In genomic region chr1:200211157-200211556, GRCh38 we compare ENCODE assay signal across 20 cellular contexts.
A peak's percentile ranks its signal among the peaks of the same experiment; 100 is the strongest.
DNase-seq lines count a peak whose midpoint lies in the region; ATAC-seq and TF ChIP-seq lines count a peak whose summit lies in the region.
"Had no signal": no experiment of that assay in that cellular context is flagged by ENCODE, and none has a peak within 500 bp of the region (broad histone marks: within the 10 kb centered on the region; RNA-seq: fewer than 3 reads in every experiment).

No MANE protein-coding gene starts in this region.

- no peak overlapping the region for H2AK9ac ChIP-seq in IMR-90 (replicated peaks; ENCODE audit: low read depth, low read length, poor library complexity)

- WGBS in IMR-90 (ENCODE audit: extremely low coverage in 2 of 2, insufficient read length in 1 of 2), 2 experiments = no CpG with 5 or more reads among the region's 7 CpGs
- WGBS in body of pancreas, 2 donors = 73 to 79% methylated on average over 6 to 7 of the region's 7 CpGs

- H4K91ac ChIP-seq in IMR-90 (ENCODE audit: insufficient read depth, low read depth, low read length) = no peak overlapping the region

- H2BK15ac ChIP-seq in IMR-90 (ENCODE audit: low read depth, low read length) = no peak overlapping the region

- H3K4me3 ChIP-seq in IMR-90 (ENCODE audit: insufficient read depth, low read depth, low read length) (no peak overlapping the region), astrocyte of the spinal cord (ENCODE audit: low read depth, low read length) (no peak overlapping the region), body of pancreas (no peak overlapping the region)
- H3K4me3 ChIP-seq: ovary, right atrium auricular region had no signal

- no peak overlapping the region for H3K4me2 ChIP-seq in IMR-90 (ENCODE audit: low read depth, low read length)

- peaks cover 3% of the 10 kb centered on the region; the same call in 1 of the 2 replicates for H3K9me1 ChIP-seq in IMR-90 (ENCODE audit: insufficient read depth, low read length)

- no peaks in the 10 kb centered on the region for H3K79me1 ChIP-seq in IMR-90 (ENCODE audit: low read depth in 1 of 2, low read length in 2 of 2)

- no peak overlapping the region for H3K14ac ChIP-seq in IMR-90 (replicated peaks; ENCODE audit: low read depth, low read length)

- peak overlapping the region; percentile 49 to 71; a peak in 1 of 4 replicates for H4K8ac ChIP-seq in IMR-90 (ENCODE audit: low read depth in 2 of 2, low read length in 2 of 2)

- H2BK20ac ChIP-seq in IMR-90 (ENCODE audit: low read depth, low read length) = no peak overlapping the region

- H3K27me3 ChIP-seq in IMR-90 (ENCODE audit: control insufficient read depth, insufficient read depth, low read length) (no peaks in the 10 kb centered on the region), foreskin keratinocyte (no peaks in the 10 kb centered on the region), body of pancreas (no peaks in the 10 kb centered on the region)
- H3K27me3 ChIP-seq: ovary, right atrium auricular region had no signal

- no peak for TF ChIP-seq RAD21 in IMR-90 (IDR thresholded peaks at IDR 0.05; ENCODE audit: low read length)

- dilution Hi-C loops in IMR-90 (cut with HindIII; ENCODE audit: low sequenced_read_pairs, unreplicated experiment) = no loop called here

- H2BK5ac ChIP-seq in IMR-90 (ENCODE audit: low read depth, low read length, poor library complexity, severe bottlenecking) = peak overlapping the region; percentile 97

- H3K36me3 ChIP-seq in IMR-90 (ENCODE audit: control insufficient read depth, insufficient read depth, low read length) (no peaks in the 10 kb centered on the region), body of pancreas (replicated peaks in 1 of 2; ENCODE audit: insufficient read depth in 1 of 2, low read depth in 2 of 2) (no peaks in the 10 kb centered on the region)
- H3K36me3 ChIP-seq: ovary, right atrium auricular region had no signal

- no peak overlapping the region for H3K56ac ChIP-seq in IMR-90 (ENCODE audit: extremely low read depth, insufficient read depth, low read length)

- ATAC-seq in IMR-90 (ENCODE audit: low read depth) (peak; percentile 92), foreskin keratinocyte (peak; percentile 94), body of pancreas (no peak), GM21381 (IDR thresholded peaks at IDR 0.05; ENCODE audit: unreplicated experiment) (no peak), HG02852 (IDR thresholded peaks at IDR 0.05; ENCODE audit: unreplicated experiment) (no peak)
- ATAC-seq: activated T-cell treated with anti-CD3 and anti-CD28 coated beads, Interleukin-2, amount 50 U/mL, for 72 hours had no signal

- intact Hi-C loops in IMR-90 (cut with micrococcal nuclease) (no loop called here), body of pancreas (cut with DNase I) (no loop called here)

- POLR2A ChIA-PET in IMR-90 (lab: Charles Lee; ENCODE audit: unreplicated experiment) = no interaction called here

- no peak overlapping the region for H3K9ac ChIP-seq in IMR-90 (ENCODE audit: low read depth, low read length)

- no peak overlapping the region for H3K23ac ChIP-seq in IMR-90 (ENCODE audit: low read depth, low read length)

- no peak overlapping the region; the same call in 1 of the 2 replicates for H2BK120ac ChIP-seq in IMR-90 (ENCODE audit: low read depth, low read length)

- CTCF ChIA-PET in IMR-90 (lab: Yijun Ruan, JAX) = interaction anchor here (0.5 to 0.7 kb wide), 3 partner anchors 263 to 1603 kb away, joined by 3 to 7 read pairs (median 3); no protein-coding TSS in a partner anchor

- no peak overlapping the region for H2AFZ ChIP-seq in IMR-90 (replicated peaks; ENCODE audit: low read length, poor library complexity)

- BruUV-seq in IMR-90 (replicated peaks; lab: Mats Ljungman, UMichigan) = no TSS peak

- H3K4ac ChIP-seq in IMR-90 (ENCODE audit: low read depth, low read length) = no peak overlapping the region

- peak overlapping the region; percentile 63; the same call in 1 of the 2 replicates for H3K27ac ChIP-seq in IMR-90 (ENCODE audit: insufficient read depth, low read length)
- H3K27ac ChIP-seq in foreskin keratinocyte = no peak overlapping the region
- no peak overlapping the region for H3K27ac ChIP-seq in body of pancreas
- H3K27ac ChIP-seq: ovary, right atrium auricular region had no signal

- TF ChIP-seq CTCF in IMR-90 (conservative IDR thresholded peaks at IDR 0.05; ENCODE audit: low read depth, low read length) (no peak), astrocyte of the spinal cord (IDR thresholded peaks at IDR 0.05; ENCODE audit: low read depth, low read length) (no peak), foreskin keratinocyte (conservative IDR thresholded peaks at IDR 0.05) (no peak), body of pancreas (IDR thresholded peaks at IDR 0.05) (no peak), GM13976 (IDR thresholded peaks at IDR 0.05; ENCODE audit: borderline replicate concordance, control extremely low read depth, extremely low read depth, insufficient read depth, missing control alignments) (no peak)

- TF ChIP-seq POLR2A in IMR-90 (IDR thresholded peaks at IDR 0.05; ENCODE audit: low read depth, low read length) (no peak), body of pancreas (IDR thresholded peaks at IDR 0.05) (no peak)

- H2AK5ac ChIP-seq in IMR-90 (ENCODE audit: low read depth, low read length) = no peak overlapping the region

- H3K18ac ChIP-seq in IMR-90 (ENCODE audit: low read depth, low read length) = no peak overlapping the region; the same call in 1 of the 2 replicates

- in situ Hi-C loops in IMR-90 (cut with MboI; ENCODE audit: low sequenced_read_pairs) = no loop called here
- in situ Hi-C loops in astrocyte of the spinal cord (cut with HindIII; ENCODE audit: low sequenced_read_pairs) = no loop called here
- in situ Hi-C loops in GM13976 (cut with MboI; ENCODE audit: low sequenced_read_pairs, unreplicated experiment) = no loop called here

- no peak overlapping the region for H4K5ac ChIP-seq in IMR-90 (ENCODE audit: low read depth, low read length)

- H3K4me1 ChIP-seq in IMR-90 (ENCODE audit: control insufficient read depth, insufficient read depth, low read length) = peaks cover 9% of the 10 kb centered on the region; the same call in 1 of the 2 replicates
- peaks cover 13% of the 10 kb centered on the region for H3K4me1 ChIP-seq in foreskin keratinocyte
- no peaks in the 10 kb centered on the region for H3K4me1 ChIP-seq in body of pancreas
- H3K4me1 ChIP-seq: right atrium auricular region had no signal

- no peaks in the 10 kb centered on the region for H3K9me3 ChIP-seq in IMR-90 (ENCODE audit: control insufficient read depth, insufficient read depth, low read length)
- H3K9me3 ChIP-seq in body of pancreas = no peaks in the 10 kb centered on the region
- H3K9me3 ChIP-seq: ovary, right atrium auricular region had no signal

- peak; percentile 47 for DNase-seq in AG08396 (ENCODE audit: low spot score)
- DNase-seq in IMR-90 = peak; percentile 95
- peak; percentile 45 for DNase-seq in astrocyte of the spinal cord (ENCODE audit: low read depth, low spot score)
- peak; percentile 66 to 86 for DNase-seq in foreskin keratinocyte
- no peak for DNase-seq in body of pancreas
- DNase-seq in GM13976 (ENCODE audit: low spot score) = no peak
- DNase-seq: ACHN; activated CD4-positive, alpha-beta T cell treated with anti-CD3 and anti-CD28 coated beads for 4 hours; activated naive CD4-positive, alpha-beta T cell treated with anti-CD3 and anti-CD28 coated beads, Interleukin-2, amount 50 U/mL, for 16 hours; activated T-cell treated with anti-CD3 and anti-CD28 coated beads, Interleukin-2, amount 50 U/mL, for 72 hours; endodermal cell; naive B cell; NCI-H1436; NCI-H2171; NCI-H526 treated with DMSO at 0.1 percent for 48 hours; ovary; stimulated activated CD4-positive, alpha-beta T cell treated with anti-CD3 and anti-CD28 coated beads, Interleukin-15, amount 100 ng/mL, for 24 hours had no signal

- H4K20me1 ChIP-seq in IMR-90 (ENCODE audit: insufficient read depth, low read length) = no peaks in the 10 kb centered on the region

TF ChIP-seq in IMR-90, 13 proteins besides CTCF, POLR2A, EP300 and RAD21:
- TF ChIP-seq MAFK (IDR thresholded peaks at IDR 0.05; ENCODE audit: low read depth, low read length) (no peak), MXI1 (IDR thresholded peaks at IDR 0.05; ENCODE audit: borderline replicate concordance, low read depth, low read length) (no peak), MAZ (IDR thresholded peaks at IDR 0.05; ENCODE audit: borderline replicate concordance, low read depth, low read length) (no peak), BHLHE40 (IDR thresholded peaks at IDR 0.05; ENCODE audit: low read depth, low read length) (no peak), SMC3 (IDR thresholded peaks at IDR 0.05; ENCODE audit: low read depth, low read length) (no peak), ELK1 (IDR thresholded peaks at IDR 0.05; ENCODE audit: borderline replicate concordance, low read depth, low read length) (no peak), RFX5 (IDR thresholded peaks at IDR 0.05; ENCODE audit: low read depth, low read length) (no peak), USF2 (IDR thresholded peaks at IDR 0.05; ENCODE audit: low read depth, low read length) (no peak), CEBPB (IDR thresholded peaks at IDR 0.05; ENCODE audit: low read depth, low read length) (peak; percentile 41; the same call in 1 of the 2 replicates), RCOR1 (IDR thresholded peaks at IDR 0.05; ENCODE audit: insufficient replicate concordance, low read length) (peak; percentile 27), CHD1 (IDR thresholded peaks at IDR 0.05; ENCODE audit: low read depth, low read length) (no peak), FOS (IDR thresholded peaks at IDR 0.05; ENCODE audit: low read depth, low read length) (peak; percentile 74), NFE2L2 (IDR thresholded peaks at IDR 0.05; ENCODE audit: low read depth, low read length) (no peak)

Comparison
In these comparisons a context has a peak if more than half of its experiments do, and no peak if none do; other contexts are left out.
1. DNase-seq: peak in AG08396 (single experiment), IMR-90 (single experiment), astrocyte of the spinal cord (single experiment) and foreskin keratinocyte (2 of 2); none in body of pancreas (0 of 4) and GM13976 (single experiment).
2. ATAC-seq: peak in IMR-90 (single experiment) and foreskin keratinocyte (single experiment); none in body of pancreas (single experiment), GM21381 (single experiment) and HG02852 (single experiment).